1 cellular context compared by ENCODE assay signal in the genomic region with DNA sequence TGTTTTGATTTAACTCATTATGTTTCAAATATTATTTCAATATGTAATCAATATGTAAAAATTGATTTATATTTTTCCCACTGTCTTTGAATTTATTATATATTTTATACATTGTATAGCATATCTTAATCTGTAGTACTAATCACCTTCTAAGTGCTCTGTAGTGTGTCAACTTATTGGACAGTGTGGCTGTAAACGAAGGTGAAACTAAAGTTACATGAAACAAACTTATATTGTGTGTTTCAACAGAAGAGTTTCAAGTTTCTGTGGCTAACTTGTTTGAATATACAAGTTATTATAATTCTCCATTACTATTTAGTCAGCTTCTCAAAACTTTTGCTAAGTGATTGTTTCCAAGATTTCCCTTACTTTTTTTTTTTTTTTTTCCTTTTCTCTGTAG.
TF ChIP-seq lines count a peak whose summit lies in the region.

No MANE protein-coding gene starts in this region.

TF ChIP-seq in GM23338, 12 proteins besides CTCF, POLR2A, EP300 and RAD21:
- TF ChIP-seq EZH2 (IDR thresholded peaks at IDR 0.05; ENCODE audit: low read depth, unreplicated experiment) (no peak), JUNB (IDR thresholded peaks at IDR 0.05; ENCODE audit: unreplicated experiment) (no peak), ZNF331 (CRISPR knock-in tag; IDR thresholded peaks at IDR 0.05; ENCODE audit: low read depth) (no peak), CREB1 (CRISPR knock-in tag; IDR thresholded peaks at IDR 0.05; ENCODE audit: low read depth) (no peak), NANOG (IDR thresholded peaks at IDR 0.05; ENCODE audit: borderline replicate concordance) (no peak), POLR2AphosphoS5 (IDR thresholded peaks at IDR 0.05; ENCODE audit: low read depth) (no peak), EZH2phosphoT487 (IDR thresholded peaks at IDR 0.05; ENCODE audit: unreplicated experiment) (no peak), STAT1 (IDR thresholded peaks at IDR 0.05; ENCODE audit: unreplicated experiment) (no peak), ZNF114 (CRISPR knock-in tag; IDR thresholded peaks at IDR 0.05) (no peak)
- TF ChIP-seq, protein P1, sequence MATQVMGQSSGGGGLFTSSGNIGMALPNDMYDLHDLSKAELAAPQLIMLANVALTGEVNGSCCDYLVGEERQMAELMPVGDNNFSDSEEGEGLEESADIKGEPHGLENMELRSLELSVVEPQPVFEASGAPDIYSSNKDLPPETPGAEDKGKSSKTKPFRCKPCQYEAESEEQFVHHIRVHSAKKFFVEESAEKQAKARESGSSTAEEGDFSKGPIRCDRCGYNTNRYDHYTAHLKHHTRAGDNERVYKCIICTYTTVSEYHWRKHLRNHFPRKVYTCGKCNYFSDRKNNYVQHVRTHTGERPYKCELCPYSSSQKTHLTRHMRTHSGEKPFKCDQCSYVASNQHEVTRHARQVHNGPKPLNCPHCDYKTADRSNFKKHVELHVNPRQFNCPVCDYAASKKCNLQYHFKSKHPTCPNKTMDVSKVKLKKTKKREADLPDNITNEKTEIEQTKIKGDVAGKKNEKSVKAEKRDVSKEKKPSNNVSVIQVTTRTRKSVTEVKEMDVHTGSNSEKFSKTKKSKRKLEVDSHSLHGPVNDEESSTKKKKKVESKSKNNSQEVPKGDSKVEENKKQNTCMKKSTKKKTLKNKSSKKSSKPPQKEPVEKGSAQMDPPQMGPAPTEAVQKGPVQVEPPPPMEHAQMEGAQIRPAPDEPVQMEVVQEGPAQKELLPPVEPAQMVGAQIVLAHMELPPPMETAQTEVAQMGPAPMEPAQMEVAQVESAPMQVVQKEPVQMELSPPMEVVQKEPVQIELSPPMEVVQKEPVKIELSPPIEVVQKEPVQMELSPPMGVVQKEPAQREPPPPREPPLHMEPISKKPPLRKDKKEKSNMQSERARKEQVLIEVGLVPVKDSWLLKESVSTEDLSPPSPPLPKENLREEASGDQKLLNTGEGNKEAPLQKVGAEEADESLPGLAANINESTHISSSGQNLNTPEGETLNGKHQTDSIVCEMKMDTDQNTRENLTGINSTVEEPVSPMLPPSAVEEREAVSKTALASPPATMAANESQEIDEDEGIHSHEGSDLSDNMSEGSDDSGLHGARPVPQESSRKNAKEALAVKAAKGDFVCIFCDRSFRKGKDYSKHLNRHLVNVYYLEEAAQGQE (IDR thresholded peaks at IDR 0.05; ENCODE audit: unreplicated experiment): no peak
- TF ChIP-seq, protein P2, sequence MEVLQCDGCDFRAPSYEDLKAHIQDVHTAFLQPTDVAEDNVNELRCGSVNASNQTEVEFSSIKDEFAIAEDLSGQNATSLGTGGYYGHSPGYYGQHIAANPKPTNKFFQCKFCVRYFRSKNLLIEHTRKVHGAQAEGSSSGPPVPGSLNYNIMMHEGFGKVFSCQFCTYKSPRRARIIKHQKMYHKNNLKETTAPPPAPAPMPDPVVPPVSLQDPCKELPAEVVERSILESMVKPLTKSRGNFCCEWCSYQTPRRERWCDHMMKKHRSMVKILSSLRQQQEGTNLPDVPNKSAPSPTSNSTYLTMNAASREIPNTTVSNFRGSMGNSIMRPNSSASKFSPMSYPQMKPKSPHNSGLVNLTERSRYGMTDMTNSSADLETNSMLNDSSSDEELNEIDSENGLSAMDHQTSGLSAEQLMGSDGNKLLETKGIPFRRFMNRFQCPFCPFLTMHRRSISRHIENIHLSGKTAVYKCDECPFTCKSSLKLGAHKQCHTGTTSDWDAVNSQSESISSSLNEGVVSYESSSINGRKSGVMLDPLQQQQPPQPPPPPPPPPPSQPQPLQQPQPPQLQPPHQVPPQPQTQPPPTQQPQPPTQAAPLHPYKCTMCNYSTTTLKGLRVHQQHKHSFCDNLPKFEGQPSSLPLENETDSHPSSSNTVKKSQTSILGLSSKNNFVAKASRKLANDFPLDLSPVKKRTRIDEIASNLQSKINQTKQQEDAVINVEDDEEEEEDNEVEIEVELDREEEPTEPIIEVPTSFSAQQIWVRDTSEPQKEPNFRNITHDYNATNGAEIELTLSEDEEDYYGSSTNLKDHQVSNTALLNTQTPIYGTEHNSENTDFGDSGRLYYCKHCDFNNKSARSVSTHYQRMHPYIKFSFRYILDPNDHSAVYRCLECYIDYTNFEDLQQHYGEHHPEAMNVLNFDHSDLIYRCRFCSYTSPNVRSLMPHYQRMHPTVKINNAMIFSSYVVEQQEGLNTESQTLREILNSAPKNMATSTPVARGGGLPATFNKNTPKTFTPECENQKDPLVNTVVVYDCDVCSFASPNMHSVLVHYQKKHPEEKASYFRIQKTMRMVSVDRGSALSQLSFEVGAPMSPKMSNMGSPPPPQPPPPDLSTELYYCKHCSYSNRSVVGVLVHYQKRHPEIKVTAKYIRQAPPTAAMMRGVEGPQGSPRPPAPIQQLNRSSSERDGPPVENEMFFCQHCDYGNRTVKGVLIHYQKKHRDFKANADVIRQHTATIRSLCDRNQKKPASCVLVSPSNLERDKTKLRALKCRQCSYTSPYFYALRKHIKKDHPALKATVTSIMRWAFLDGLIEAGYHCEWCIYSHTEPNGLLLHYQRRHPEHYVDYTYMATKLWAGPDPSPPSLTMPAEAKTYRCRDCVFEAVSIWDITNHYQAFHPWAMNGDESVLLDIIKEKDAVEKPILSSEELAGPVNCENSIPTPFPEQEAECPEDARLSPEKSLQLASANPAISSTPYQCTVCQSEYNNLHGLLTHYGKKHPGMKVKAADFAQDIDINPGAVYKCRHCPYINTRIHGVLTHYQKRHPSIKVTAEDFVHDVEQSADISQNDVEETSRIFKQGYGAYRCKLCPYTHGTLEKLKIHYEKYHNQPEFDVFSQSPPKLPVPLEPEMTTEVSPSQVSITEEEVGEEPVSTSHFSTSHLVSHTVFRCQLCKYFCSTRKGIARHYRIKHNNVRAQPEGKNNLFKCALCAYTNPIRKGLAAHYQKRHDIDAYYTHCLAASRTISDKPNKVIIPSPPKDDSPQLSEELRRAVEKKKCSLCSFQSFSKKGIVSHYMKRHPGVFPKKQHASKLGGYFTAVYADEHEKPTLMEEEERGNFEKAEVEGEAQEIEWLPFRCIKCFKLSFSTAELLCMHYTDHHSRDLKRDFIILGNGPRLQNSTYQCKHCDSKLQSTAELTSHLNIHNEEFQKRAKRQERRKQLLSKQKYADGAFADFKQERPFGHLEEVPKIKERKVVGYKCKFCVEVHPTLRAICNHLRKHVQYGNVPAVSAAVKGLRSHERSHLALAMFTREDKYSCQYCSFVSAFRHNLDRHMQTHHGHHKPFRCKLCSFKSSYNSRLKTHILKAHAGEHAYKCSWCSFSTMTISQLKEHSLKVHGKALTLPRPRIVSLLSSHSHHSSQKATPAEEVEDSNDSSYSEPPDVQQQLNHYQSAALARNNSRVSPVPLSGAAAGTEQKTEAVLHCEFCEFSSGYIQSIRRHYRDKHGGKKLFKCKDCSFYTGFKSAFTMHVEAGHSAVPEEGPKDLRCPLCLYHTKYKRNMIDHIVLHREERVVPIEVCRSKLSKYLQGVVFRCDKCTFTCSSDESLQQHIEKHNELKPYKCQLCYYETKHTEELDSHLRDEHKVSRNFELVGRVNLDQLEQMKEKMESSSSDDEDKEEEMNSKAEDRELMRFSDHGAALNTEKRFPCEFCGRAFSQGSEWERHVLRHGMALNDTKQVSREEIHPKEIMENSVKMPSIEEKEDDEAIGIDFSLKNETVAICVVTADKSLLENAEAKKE (CRISPR knock-in tag; IDR thresholded peaks at IDR 0.05): no peak
- TF ChIP-seq, protein P3, sequence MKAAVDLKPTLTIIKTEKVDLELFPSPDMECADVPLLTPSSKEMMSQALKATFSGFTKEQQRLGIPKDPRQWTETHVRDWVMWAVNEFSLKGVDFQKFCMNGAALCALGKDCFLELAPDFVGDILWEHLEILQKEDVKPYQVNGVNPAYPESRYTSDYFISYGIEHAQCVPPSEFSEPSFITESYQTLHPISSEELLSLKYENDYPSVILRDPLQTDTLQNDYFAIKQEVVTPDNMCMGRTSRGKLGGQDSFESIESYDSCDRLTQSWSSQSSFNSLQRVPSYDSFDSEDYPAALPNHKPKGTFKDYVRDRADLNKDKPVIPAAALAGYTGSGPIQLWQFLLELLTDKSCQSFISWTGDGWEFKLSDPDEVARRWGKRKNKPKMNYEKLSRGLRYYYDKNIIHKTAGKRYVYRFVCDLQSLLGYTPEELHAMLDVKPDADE (IDR thresholded peaks at IDR 0.05): no peak
